16 cellular contexts compared by ENCODE assay signal in genomic region chr21:34336756-34337391, GRCh38. TPM values are rescaled to one million over a fixed set of nuclear protein-coding genes. Genes with fewer than 3 reads are reported as not detected.
DNase-seq lines count a peak whose midpoint lies in the region; ATAC-seq and TF ChIP-seq lines count a peak whose summit lies in the region.
"Had no signal": no experiment of that assay in that cellular context is flagged by ENCODE, and none has a peak within 500 bp of the region (broad histone marks: within the 10 kb centered on the region; RNA-seq: fewer than 3 reads in every experiment).

No MANE protein-coding gene starts in this region.

- H3K9me3 ChIP-seq in adrenal gland (replicated peaks in 1 of 3) (no peaks in the 10 kb centered on the region), stomach (no peaks in the 10 kb centered on the region)
- H3K9me3 ChIP-seq: Caco-2 had no signal

- 46 to 60% (median 51%) methylated on average over 9 to 13 of the region's 13 CpGs for WGBS in adrenal gland, 4 donors
- WGBS in stomach, 5 donors, result 41 to 56% (median 48%) methylated on average over 9 to 13 of the region's 13 CpGs

- intact Hi-C loops in adrenal gland (cut with DNase I), result no loop called here
- intact Hi-C loops in stomach (cut with DNase I; ENCODE audit: low total_unique reads), result no loop called here

- TF ChIP-seq POLR2A in adrenal gland (IDR thresholded peaks at IDR 0.05), result no peak
- TF ChIP-seq POLR2A in stomach (IDR thresholded peaks at IDR 0.05), result no peak

- no peak overlapping the region for H3K4me3 Mint-ChIP-seq in activated T-cell treated with anti-CD3 and anti-CD28 coated beads, Interleukin-2, amount 50 U/mL, for 72 hours
- H3K4me3 Mint-ChIP-seq: activated naive CD4-positive, alpha-beta T cell treated with anti-CD3 and anti-CD28 coated beads for 36 hours; HFFc6 had no signal

- no peak overlapping the region for H3K27ac Mint-ChIP-seq in activated T-cell treated with anti-CD3 and anti-CD28 coated beads, Interleukin-2, amount 50 U/mL, for 72 hours
- H3K27ac Mint-ChIP-seq: activated naive CD4-positive, alpha-beta T cell treated with anti-CD3 and anti-CD28 coated beads for 36 hours; HFFc6 had no signal

- TF ChIP-seq CTCF in adrenal gland (IDR thresholded peaks at IDR 0.05) (no peak), stomach (IDR thresholded peaks at IDR 0.05) (no peak)

- no peaks in the 10 kb centered on the region for H3K27me3 Mint-ChIP-seq in activated T-cell treated with anti-CD3 and anti-CD28 coated beads, Interleukin-2, amount 50 U/mL, for 72 hours (ENCODE audit: low read depth)

- peaks cover 14% of the 10 kb centered on the region for H3K4me1 Mint-ChIP-seq in activated T-cell treated with anti-CD3 and anti-CD28 coated beads, Interleukin-2, amount 50 U/mL, for 72 hours (ENCODE audit: low read depth)
- H3K4me1 Mint-ChIP-seq: naive B cell had no signal

- H3K36me3 Mint-ChIP-seq in activated T-cell treated with anti-CD3 and anti-CD28 coated beads, Interleukin-2, amount 50 U/mL, for 72 hours (ENCODE audit: insufficient read depth in 2 of 2), result no peaks in the 10 kb centered on the region
- H3K36me3 Mint-ChIP-seq: naive B cell had no signal

- DNase-seq in GM03348 (ENCODE audit: low spot score), result peak; percentile 59
- DNase-seq in adrenal gland, result peak; percentile 65 to 89 (median 79)
- peak; percentile 58 for DNase-seq in fibroblast of the conjunctiva (ENCODE audit: low read depth)
- peak; percentile 32 for DNase-seq in stomach
- DNase-seq in activated T-cell treated with anti-CD3 and anti-CD28 coated beads, Interleukin-2, amount 50 U/mL, for 72 hours, result no peak
- DNase-seq: activated naive CD4-positive, alpha-beta T cell treated with anti-CD3 and anti-CD28 coated beads for 36 hours; Caco-2; foreskin melanocyte; HFFc6; naive B cell; NCI-H1105 had no signal

- no peaks in the 10 kb centered on the region for H3K9me3 Mint-ChIP-seq in activated T-cell treated with anti-CD3 and anti-CD28 coated beads, Interleukin-2, amount 50 U/mL, for 72 hours
- H3K9me3 Mint-ChIP-seq: activated naive CD4-positive, alpha-beta T cell treated with anti-CD3 and anti-CD28 coated beads for 36 hours; HFFc6; naive B cell had no signal

- H3K27ac ChIP-seq in adrenal gland (peak overlapping the region in 4 of 5 donors; percentile 24 to 55 (median 52)), stomach (peak overlapping the region in 2 of 5 donors; percentile 40 to 69)

- no peak for TF ChIP-seq EP300 in stomach (IDR thresholded peaks at IDR 0.05)

- H3K4me1 ChIP-seq in adrenal gland (replicated peaks in 1 of 2) (peaks cover 8 to 11% of the 10 kb centered on the region in 2 donors), stomach (peaks cover 0 to 25% (median 10%) of the 10 kb centered on the region in 4 donors)
- H3K4me1 ChIP-seq: Caco-2 had no signal

- H3K36me3 ChIP-seq in adrenal gland (replicated peaks in 1 of 2) (no peaks in the 10 kb centered on the region), stomach (no peaks in the 10 kb centered on the region)

- H3K4me3 ChIP-seq in adrenal gland (no peak overlapping the region), stomach (no peak overlapping the region)

- ATAC-seq in HG02870 (IDR thresholded peaks at IDR 0.05; ENCODE audit: unreplicated experiment) (no peak), HG03565 (IDR thresholded peaks at IDR 0.05; ENCODE audit: unreplicated experiment) (no peak), HG02970 (IDR thresholded peaks at IDR 0.05; ENCODE audit: low FRiP score, unreplicated experiment) (no peak)
- no peak for ATAC-seq in activated T-cell treated with anti-CD3 and anti-CD28 coated beads, Interleukin-2, amount 50 U/mL, for 72 hours (replicated peaks in 1 of 2)

- no peaks in the 10 kb centered on the region for H3K27me3 ChIP-seq in adrenal gland
- no peaks in the 10 kb centered on the region for H3K27me3 ChIP-seq in stomach

RNA-seq across cellular contexts. Expression of gene KCNE2, which starts 26.9 kb away (rescaled TPM):
- under 1 TPM in 1 of 8 donors, not detected in 7; 0.32 TPM for total RNA-seq in adrenal gland
- polyA plus RNA-seq in adrenal gland, result under 1 TPM in 2 of 3 donors, not detected in 1; 0.47 to 0.80 TPM
- total RNA-seq in stomach, result 100 to 1,000 TPM in 2 of 5 donors, 10 to 100 TPM in 2, not detected in 1; 34.4 to 126 (median 77.2) TPM
- polyA plus RNA-seq in stomach, result 100 to 1,000 TPM; 235 to 294 (median 240) TPM
- total RNA-seq in activated T-cell treated with anti-CD3 and anti-CD28 coated beads, Interleukin-2, amount 50 U/mL, for 72 hours, result under 1 TPM; 0.48 to 0.69 TPM
- total RNA-seq: activated naive CD4-positive, alpha-beta T cell treated with anti-CD3 and anti-CD28 coated beads for 36 hours; Caco-2; HFFc6; subcutaneous adipose tissue had no signal
- polyA plus RNA-seq: keratinocyte had no signal

RNA-seq across cellular contexts. Expression of gene SMIM11, which starts 38.4 kb away (rescaled TPM):
- total RNA-seq in adrenal gland (10 to 100 TPM in 3 of 8 donors, 1 to 10 TPM in 4, not detected in 1; 3.8 to 24.4 (median 7.0) TPM), stomach (10 to 100 TPM in 2 of 5 donors, 1 to 10 TPM in 2, not detected in 1; 1.2 to 29.5 (median 11.1) TPM)
- polyA plus RNA-seq in adrenal gland (10 to 100 TPM in 1 of 3 donors, 1 to 10 TPM in 2; 2.3 to 14.6 (median 4.6) TPM), stomach (10 to 100 TPM in 2 of 3 donors, 1 to 10 TPM in 1; 8.4 to 20.9 (median 16.2) TPM)
- 10 to 100 TPM in 1 of 2 donors, 1 to 10 TPM in 1; 6.6 to 33.5 TPM for total RNA-seq in activated T-cell treated with anti-CD3 and anti-CD28 coated beads, Interleukin-2, amount 50 U/mL, for 72 hours

Comparison
In these comparisons a context has a peak if more than half of its experiments do, and no peak if none do; other contexts are left out.
1. DNase-seq: peak in GM03348 (single experiment), adrenal gland (7 of 7), fibroblast of the conjunctiva (single experiment) and stomach (single experiment); none in activated T-cell treated with anti-CD3 and anti-CD28 coated beads, Interleukin-2, amount 50 U/mL, for 72 hours (0 of 2).